In the genomic region with DNA sequence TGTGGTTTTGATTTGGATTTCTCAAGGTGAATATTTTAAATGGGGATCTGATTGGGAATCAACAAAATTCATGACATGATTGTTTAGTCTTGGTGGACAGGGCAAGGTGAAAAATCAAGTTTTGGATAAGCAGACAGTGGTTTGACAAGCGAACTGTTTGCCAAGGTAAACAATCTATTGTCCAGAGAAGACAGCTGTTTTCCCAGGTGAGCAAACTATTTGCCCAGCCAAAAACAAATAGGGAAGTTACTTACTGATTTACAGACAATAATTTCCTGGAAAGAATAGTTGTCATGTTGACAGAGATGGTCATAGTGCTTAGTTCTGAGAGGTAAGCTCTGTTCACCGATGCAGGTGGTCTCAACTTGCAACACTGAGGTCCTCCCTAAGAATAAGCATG, we compare ENCODE assay signal across 20 cellular contexts.
A peak's percentile ranks its signal among the peaks of the same experiment; 100 is the strongest.
DNase-seq lines count a peak whose midpoint lies in the region; ATAC-seq lines count a peak whose summit lies in the region.
"Had no signal": no experiment of that assay in that cellular context is flagged by ENCODE, and none has a peak within 500 bp of the region (broad histone marks: within the 10 kb centered on the region; RNA-seq: fewer than 3 reads in every experiment).

No MANE protein-coding gene starts in this region.

- no peaks in the 10 kb centered on the region for H3K4me1 Mint-ChIP-seq in immature natural killer cell

- DNase-seq in DMS53 (lab: John Stamatoyannopoulos, UW) = peak; percentile 98
- DNase-seq in NCI-H2029 (lab: John Stamatoyannopoulos, UW) = peak; percentile 74
- DNase-seq in NCI-H748 treated with DMSO at 0.1 percent for 48 hours (lab: John Stamatoyannopoulos, UW) = peak; percentile 85
- no peak for DNase-seq in epithelial cell of prostate (ENCODE audit: low read depth, low spot score)
- no peak for DNase-seq in G401 (ENCODE audit: low spot score)
- no peak for DNase-seq in activated T-cell treated with anti-CD3 and anti-CD28 coated beads for 4 hours
- DNase-seq in immature natural killer cell = no peak
- DNase-seq: ACHN, AML-193, DND-41, KBM-7, NCI-H187, NCI-H2171, OCI-M1, RPMI8226, T-helper 2 cell had no signal

- H3K27me3 Mint-ChIP-seq in immature natural killer cell (ENCODE audit: low read depth in 3 of 3) = peaks cover 2 to 13% (median 2%) of the 10 kb centered on the region in 3 donors

- no peak overlapping the region for H3K4me3 Mint-ChIP-seq in immature natural killer cell
- H3K4me3 Mint-ChIP-seq: CD14-positive monocyte, GM23338 had no signal

- peaks cover 0 to 3% (median 0%) of the 10 kb centered on the region in 6 donors for H3K9me3 Mint-ChIP-seq in immature natural killer cell
- H3K9me3 Mint-ChIP-seq: GM23338 had no signal

- in situ Hi-C loops in G401 (cut with HindIII; ENCODE audit: low sequenced_read_pairs) = no loop called here

- no peak for ATAC-seq in GM21529 (IDR thresholded peaks at IDR 0.05; ENCODE audit: unreplicated experiment)
- ATAC-seq: GM23338 had no signal

- H3K27ac ChIP-seq in epithelial cell of prostate = peak overlapping the region; percentile 24
- H3K27ac ChIP-seq: SJSA1 had no signal

- no peak overlapping the region for H3K27ac Mint-ChIP-seq in immature natural killer cell
- H3K27ac Mint-ChIP-seq: CD14-positive monocyte, GM23338 had no signal

- no peaks in the 10 kb centered on the region for H3K36me3 Mint-ChIP-seq in immature natural killer cell
- H3K36me3 Mint-ChIP-seq: CD14-positive monocyte had no signal

Comparison
In these comparisons a context has a peak if more than half of its experiments do, and no peak if none do; other contexts are left out.
1. DNase-seq: peak in DMS53 (single experiment), NCI-H2029 (single experiment) and NCI-H748 treated with DMSO at 0.1 percent for 48 hours (single experiment); none in epithelial cell of prostate (single experiment), G401 (single experiment), activated T-cell treated with anti-CD3 and anti-CD28 coated beads for 4 hours (single experiment) and immature natural killer cell (0 of 3).